1 cellular context compared by ENCODE assay signal in genomic region chr11:102384419-102385052, GRCh38.
TF ChIP-seq lines count a peak whose summit lies in the region.

No MANE protein-coding gene starts in this region.

TF ChIP-seq in WTC11, 78 proteins besides CTCF, POLR2A, EP300 and RAD21 (continued from another document):
- TF ChIP-seq PRDM15 (CRISPR knock-in tag; IDR thresholded peaks at IDR 0.05) (no peak), NR1H2 (CRISPR knock-in tag; IDR thresholded peaks at IDR 0.05) (no peak), HMGA2 (CRISPR knock-in tag; IDR thresholded peaks at IDR 0.05) (no peak), FOXP4 (CRISPR knock-in tag; IDR thresholded peaks at IDR 0.05) (no peak), NR3C1 (CRISPR knock-in tag; conservative IDR thresholded peaks at IDR 0.05; ENCODE audit: low read depth) (no peak), RELA (CRISPR knock-in tag; IDR thresholded peaks at IDR 0.05; ENCODE audit: borderline replicate concordance) (no peak), ATF6 (CRISPR knock-in tag; IDR thresholded peaks at IDR 0.05) (no peak), CREM (CRISPR knock-in tag; IDR thresholded peaks at IDR 0.05) (no peak), GABPB1 (CRISPR knock-in tag; IDR thresholded peaks at IDR 0.05) (no peak)
